In the genomic region with DNA sequence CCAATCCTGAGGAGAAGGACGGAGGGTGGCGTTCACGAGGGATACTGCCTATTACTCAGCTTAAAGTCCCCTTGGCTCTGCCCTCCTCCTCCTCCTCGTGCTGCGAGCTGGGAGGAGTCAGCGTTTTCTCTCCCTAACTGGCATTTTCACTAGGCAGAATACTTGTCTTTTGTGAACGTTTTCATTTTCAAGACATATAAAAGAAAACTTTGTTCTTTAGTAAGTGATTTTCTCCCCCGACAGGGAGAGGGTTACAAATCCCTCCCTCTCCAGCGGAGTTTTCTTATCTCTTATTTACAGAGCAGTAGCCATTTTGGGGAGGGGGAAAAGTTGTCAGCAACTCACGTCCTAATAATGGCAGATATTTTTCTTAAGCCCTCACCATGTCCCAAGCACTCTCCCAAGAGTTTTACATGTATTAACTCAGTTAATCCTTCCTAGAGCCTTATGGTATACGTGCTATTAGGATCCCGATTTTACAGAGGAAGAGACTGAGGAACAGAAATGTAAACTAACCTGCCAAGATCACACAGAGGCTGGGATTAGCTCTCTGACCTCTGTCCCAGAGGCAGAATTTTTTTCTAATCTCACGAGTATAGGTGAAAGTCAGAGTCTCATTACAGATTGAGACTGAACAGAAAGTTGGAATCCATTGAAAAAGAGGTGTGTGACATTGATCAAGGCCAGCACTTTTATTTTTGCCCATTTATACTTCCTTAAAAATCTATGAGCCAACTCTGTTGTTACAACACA, we compare ENCODE assay signal across 1 cellular context.
TF ChIP-seq lines count a peak whose summit lies in the region.

No MANE protein-coding gene starts in this region.

TF ChIP-seq in K562, 482 proteins besides CTCF, POLR2A, EP300 and RAD21 (continued from another document and continues in another):
- TF ChIP-seq, protein P1, sequence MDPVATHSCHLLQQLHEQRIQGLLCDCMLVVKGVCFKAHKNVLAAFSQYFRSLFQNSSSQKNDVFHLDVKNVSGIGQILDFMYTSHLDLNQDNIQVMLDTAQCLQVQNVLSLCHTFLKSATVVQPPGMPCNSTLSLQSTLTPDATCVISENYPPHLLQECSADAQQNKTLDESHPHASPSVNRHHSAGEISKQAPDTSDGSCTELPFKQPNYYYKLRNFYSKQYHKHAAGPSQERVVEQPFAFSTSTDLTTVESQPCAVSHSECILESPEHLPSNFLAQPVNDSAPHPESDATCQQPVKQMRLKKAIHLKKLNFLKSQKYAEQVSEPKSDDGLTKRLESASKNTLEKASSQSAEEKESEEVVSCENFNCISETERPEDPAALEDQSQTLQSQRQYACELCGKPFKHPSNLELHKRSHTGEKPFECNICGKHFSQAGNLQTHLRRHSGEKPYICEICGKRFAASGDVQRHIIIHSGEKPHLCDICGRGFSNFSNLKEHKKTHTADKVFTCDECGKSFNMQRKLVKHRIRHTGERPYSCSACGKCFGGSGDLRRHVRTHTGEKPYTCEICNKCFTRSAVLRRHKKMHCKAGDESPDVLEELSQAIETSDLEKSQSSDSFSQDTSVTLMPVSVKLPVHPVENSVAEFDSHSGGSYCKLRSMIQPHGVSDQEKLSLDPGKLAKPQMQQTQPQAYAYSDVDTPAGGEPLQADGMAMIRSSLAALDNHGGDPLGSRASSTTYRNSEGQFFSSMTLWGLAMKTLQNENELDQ (CRISPR knock-in tag; IDR thresholded peaks at IDR 0.05; ENCODE audit: borderline replicate concordance): no peak
- no peak for TF ChIP-seq ZBTB1 (CRISPR knock-in tag; IDR thresholded peaks at IDR 0.05; ENCODE audit: borderline replicate concordance, low read depth)
- TF ChIP-seq CTBP1 (IDR thresholded peaks at IDR 0.05; ENCODE audit: borderline replicate concordance): 0 out of 2 replicates have a peak, but pooled peaks have one; percentile 27
- no peak for TF ChIP-seq CCNT2 (IDR thresholded peaks at IDR 0.05; ENCODE audit: borderline replicate concordance, extremely low read depth, insufficient read length, low read depth, low read length)
- TF ChIP-seq, protein P2, sequence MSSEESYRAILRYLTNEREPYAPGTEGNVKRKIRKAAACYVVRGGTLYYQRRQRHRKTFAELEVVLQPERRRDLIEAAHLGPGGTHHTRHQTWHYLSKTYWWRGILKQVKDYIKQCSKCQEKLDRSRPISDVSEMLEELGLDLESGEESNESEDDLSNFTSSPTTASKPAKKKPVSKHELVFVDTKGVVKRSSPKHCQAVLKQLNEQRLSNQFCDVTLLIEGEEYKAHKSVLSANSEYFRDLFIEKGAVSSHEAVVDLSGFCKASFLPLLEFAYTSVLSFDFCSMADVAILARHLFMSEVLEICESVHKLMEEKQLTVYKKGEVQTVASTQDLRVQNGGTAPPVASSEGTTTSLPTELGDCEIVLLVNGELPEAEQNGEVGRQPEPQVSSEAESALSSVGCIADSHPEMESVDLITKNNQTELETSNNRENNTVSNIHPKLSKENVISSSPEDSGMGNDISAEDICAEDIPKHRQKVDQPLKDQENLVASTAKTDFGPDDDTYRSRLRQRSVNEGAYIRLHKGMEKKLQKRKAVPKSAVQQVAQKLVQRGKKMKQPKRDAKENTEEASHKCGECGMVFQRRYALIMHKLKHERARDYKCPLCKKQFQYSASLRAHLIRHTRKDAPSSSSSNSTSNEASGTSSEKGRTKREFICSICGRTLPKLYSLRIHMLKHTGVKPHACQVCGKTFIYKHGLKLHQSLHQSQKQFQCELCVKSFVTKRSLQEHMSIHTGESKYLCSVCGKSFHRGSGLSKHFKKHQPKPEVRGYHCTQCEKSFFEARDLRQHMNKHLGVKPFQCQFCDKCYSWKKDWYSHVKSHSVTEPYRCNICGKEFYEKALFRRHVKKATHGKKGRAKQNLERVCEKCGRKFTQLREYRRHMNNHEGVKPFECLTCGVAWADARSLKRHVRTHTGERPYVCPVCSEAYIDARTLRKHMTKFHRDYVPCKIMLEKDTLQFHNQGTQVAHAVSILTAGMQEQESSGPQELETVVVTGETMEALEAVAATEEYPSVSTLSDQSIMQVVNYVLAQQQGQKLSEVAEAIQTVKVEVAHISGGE (CRISPR knock-in tag; IDR thresholded peaks at IDR 0.05): peak in 2 of 3 experiments; percentile 74 to 90; a peak in 2 of 6 replicates
- peak; percentile 78 for TF ChIP-seq DDX20 (tag; IDR thresholded peaks at IDR 0.05; ENCODE audit: low read depth)
- no peak for TF ChIP-seq FOXJ3 (CRISPR knock-in tag; IDR thresholded peaks at IDR 0.05)
- TF ChIP-seq SUPT5H (IDR thresholded peaks at IDR 0.05): peak; percentile 65
- TF ChIP-seq MTA2 (IDR thresholded peaks at IDR 0.05; ENCODE audit: low read depth): peak; percentile 23; the same call in 1 of the 2 replicates
- peak; percentile 41 for TF ChIP-seq MEIS2 (IDR thresholded peaks at IDR 0.05; ENCODE audit: partially characterized antibody)
- TF ChIP-seq GTF2E2 (tag; IDR thresholded peaks at IDR 0.05): no peak; the same call in none of the 2 replicates
- TF ChIP-seq FOXK1 (CRISPR knock-in tag; IDR thresholded peaks at IDR 0.05; ENCODE audit: borderline replicate concordance): no peak
- no peak for TF ChIP-seq SRSF1 (IDR thresholded peaks at IDR 0.05; ENCODE audit: low read depth, low read length)
- TF ChIP-seq, protein P3, sequence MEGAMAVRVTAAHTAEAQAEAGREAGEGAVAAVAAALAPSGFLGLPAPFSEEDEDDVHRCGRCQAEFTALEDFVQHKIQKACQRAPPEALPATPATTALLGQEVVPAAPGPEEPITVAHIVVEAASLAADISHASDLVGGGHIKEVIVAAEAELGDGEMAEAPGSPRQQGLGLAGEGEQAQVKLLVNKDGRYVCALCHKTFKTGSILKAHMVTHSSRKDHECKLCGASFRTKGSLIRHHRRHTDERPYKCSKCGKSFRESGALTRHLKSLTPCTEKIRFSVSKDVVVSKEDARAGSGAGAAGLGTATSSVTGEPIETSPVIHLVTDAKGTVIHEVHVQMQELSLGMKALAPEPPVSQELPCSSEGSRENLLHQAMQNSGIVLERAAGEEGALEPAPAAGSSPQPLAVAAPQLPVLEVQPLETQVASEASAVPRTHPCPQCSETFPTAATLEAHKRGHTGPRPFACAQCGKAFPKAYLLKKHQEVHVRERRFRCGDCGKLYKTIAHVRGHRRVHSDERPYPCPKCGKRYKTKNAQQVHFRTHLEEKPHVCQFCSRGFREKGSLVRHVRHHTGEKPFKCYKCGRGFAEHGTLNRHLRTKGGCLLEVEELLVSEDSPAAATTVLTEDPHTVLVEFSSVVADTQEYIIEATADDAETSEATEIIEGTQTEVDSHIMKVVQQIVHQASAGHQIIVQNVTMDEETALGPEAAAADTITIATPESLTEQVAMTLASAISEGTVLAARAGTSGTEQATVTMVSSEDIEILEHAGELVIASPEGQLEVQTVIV (CRISPR knock-in tag; IDR thresholded peaks at IDR 0.05; ENCODE audit: borderline replicate concordance): no peak
- TF ChIP-seq, protein P4, sequence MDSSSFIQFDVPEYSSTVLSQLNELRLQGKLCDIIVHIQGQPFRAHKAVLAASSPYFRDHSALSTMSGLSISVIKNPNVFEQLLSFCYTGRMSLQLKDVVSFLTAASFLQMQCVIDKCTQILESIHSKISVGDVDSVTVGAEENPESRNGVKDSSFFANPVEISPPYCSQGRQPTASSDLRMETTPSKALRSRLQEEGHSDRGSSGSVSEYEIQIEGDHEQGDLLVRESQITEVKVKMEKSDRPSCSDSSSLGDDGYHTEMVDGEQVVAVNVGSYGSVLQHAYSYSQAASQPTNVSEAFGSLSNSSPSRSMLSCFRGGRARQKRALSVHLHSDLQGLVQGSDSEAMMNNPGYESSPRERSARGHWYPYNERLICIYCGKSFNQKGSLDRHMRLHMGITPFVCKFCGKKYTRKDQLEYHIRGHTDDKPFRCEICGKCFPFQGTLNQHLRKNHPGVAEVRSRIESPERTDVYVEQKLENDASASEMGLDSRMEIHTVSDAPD (CRISPR knock-in tag; IDR thresholded peaks at IDR 0.05): no peak
- TF ChIP-seq L3MBTL2 (IDR thresholded peaks at IDR 0.05): peak; percentile 77
- TF ChIP-seq, protein P5, sequence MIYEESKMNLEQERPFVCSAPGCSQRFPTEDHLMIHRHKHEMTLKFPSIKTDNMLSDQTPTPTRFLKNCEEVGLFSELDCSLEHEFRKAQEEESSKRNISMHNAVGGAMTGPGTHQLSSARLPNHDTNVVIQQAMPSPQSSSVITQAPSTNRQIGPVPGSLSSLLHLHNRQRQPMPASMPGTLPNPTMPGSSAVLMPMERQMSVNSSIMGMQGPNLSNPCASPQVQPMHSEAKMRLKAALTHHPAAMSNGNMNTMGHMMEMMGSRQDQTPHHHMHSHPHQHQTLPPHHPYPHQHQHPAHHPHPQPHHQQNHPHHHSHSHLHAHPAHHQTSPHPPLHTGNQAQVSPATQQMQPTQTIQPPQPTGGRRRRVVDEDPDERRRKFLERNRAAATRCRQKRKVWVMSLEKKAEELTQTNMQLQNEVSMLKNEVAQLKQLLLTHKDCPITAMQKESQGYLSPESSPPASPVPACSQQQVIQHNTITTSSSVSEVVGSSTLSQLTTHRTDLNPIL (CRISPR knock-in tag; IDR thresholded peaks at IDR 0.05): peak; percentile 23; the same call in 1 of the 2 replicates
- no peak for TF ChIP-seq RBM39 (optimal IDR thresholded peaks at IDR 0.05; ENCODE audit: low read depth, low read length)
- 0 out of 4 replicates have a peak, but pooled peaks of 1 of the 2 experiments have one; percentile 14 for TF ChIP-seq CSDE1 (IDR thresholded peaks at IDR 0.05)
- 0 out of 2 replicates have a peak, but pooled peaks have one; percentile 54 for TF ChIP-seq HDAC2 (IDR thresholded peaks at IDR 0.05)
- peak; percentile 39; the same call in 1 of the 2 replicates for TF ChIP-seq PHF8 (IDR thresholded peaks at IDR 0.05; ENCODE audit: borderline replicate concordance, low read length)
- peak; percentile 66 for TF ChIP-seq KDM5B (IDR thresholded peaks at IDR 0.05; ENCODE audit: insufficient replicate concordance, low read depth, low read length)
- no peak for TF ChIP-seq SMARCB1 (IDR thresholded peaks at IDR 0.05; ENCODE audit: insufficient read length, low read depth)
- TF ChIP-seq ZNF79 (CRISPR knock-in tag; IDR thresholded peaks at IDR 0.05; ENCODE audit: low read depth): 0 out of 2 replicates have a peak, but pooled peaks have one; percentile 12
- TF ChIP-seq, protein P6, sequence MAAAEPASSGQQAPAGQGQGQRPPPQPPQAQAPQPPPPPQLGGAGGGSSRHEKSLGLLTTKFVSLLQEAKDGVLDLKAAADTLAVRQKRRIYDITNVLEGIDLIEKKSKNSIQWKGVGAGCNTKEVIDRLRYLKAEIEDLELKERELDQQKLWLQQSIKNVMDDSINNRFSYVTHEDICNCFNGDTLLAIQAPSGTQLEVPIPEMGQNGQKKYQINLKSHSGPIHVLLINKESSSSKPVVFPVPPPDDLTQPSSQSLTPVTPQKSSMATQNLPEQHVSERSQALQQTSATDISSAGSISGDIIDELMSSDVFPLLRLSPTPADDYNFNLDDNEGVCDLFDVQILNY (CRISPR knock-in tag; IDR thresholded peaks at IDR 0.05): no peak
- TF ChIP-seq NELFE (IDR thresholded peaks at IDR 0.05; ENCODE audit: insufficient read depth, insufficient read length): no peak
- TF ChIP-seq, protein P7, sequence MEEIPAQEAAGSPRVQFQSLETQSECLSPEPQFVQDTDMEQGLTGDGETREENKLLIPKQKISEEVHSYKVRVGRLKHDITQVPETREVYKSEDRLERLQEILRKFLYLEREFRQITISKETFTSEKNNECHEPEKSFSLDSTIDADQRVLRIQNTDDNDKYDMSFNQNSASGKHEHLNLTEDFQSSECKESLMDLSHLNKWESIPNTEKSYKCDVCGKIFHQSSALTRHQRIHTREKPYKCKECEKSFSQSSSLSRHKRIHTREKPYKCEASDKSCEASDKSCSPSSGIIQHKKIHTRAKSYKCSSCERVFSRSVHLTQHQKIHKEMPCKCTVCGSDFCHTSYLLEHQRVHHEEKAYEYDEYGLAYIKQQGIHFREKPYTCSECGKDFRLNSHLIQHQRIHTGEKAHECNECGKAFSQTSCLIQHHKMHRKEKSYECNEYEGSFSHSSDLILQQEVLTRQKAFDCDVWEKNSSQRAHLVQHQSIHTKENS (CRISPR knock-in tag; IDR thresholded peaks at IDR 0.05): no peak
- peak; percentile 85 for TF ChIP-seq DACH1 (IDR thresholded peaks at IDR 0.05; ENCODE audit: partially characterized antibody)
- TF ChIP-seq ZNF239 (CRISPR knock-in tag; IDR thresholded peaks at IDR 0.05): peak; percentile 59
- TF ChIP-seq, protein P8, sequence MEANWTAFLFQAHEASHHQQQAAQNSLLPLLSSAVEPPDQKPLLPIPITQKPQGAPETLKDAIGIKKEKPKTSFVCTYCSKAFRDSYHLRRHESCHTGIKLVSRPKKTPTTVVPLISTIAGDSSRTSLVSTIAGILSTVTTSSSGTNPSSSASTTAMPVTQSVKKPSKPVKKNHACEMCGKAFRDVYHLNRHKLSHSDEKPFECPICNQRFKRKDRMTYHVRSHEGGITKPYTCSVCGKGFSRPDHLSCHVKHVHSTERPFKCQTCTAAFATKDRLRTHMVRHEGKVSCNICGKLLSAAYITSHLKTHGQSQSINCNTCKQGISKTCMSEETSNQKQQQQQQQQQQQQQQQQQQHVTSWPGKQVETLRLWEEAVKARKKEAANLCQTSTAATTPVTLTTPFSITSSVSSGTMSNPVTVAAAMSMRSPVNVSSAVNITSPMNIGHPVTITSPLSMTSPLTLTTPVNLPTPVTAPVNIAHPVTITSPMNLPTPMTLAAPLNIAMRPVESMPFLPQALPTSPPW (CRISPR knock-in tag; IDR thresholded peaks at IDR 0.05): peak; percentile 76
- TF ChIP-seq, protein P9, sequence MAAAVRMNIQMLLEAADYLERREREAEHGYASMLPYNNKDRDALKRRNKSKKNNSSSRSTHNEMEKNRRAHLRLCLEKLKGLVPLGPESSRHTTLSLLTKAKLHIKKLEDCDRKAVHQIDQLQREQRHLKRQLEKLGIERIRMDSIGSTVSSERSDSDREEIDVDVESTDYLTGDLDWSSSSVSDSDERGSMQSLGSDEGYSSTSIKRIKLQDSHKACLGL (CRISPR knock-in tag; IDR thresholded peaks at IDR 0.05; ENCODE audit: borderline replicate concordance, poor library complexity, severe bottlenecking): no peak
- TF ChIP-seq PML (IDR thresholded peaks at IDR 0.05; ENCODE audit: low read length): peak; percentile 43; the same call in 1 of the 2 replicates
- TF ChIP-seq ZNF197 (CRISPR knock-in tag; IDR thresholded peaks at IDR 0.05; ENCODE audit: low read depth): peak; percentile 79; the same call in 1 of the 2 replicates
- TF ChIP-seq ZNF75A (CRISPR knock-in tag; IDR thresholded peaks at IDR 0.05): no peak
- no peak for TF ChIP-seq HDGF (IDR thresholded peaks at IDR 0.05)
- no peak for TF ChIP-seq CCAR2 (IDR thresholded peaks at IDR 0.05; ENCODE audit: low read depth, low read length)
- peak; percentile 30 for TF ChIP-seq POLR2B (IDR thresholded peaks at IDR 0.05; ENCODE audit: low read depth, partially characterized antibody)
- TF ChIP-seq ZNF584 (CRISPR knock-in tag; IDR thresholded peaks at IDR 0.05; ENCODE audit: low read depth): peak; percentile 81
- peak; percentile 27 for TF ChIP-seq BHLHE40 (IDR thresholded peaks at IDR 0.05; ENCODE audit: low read length)
- TF ChIP-seq CREM (IDR thresholded peaks at IDR 0.05; ENCODE audit: low read depth): peak; percentile 27; the same call in 1 of the 2 replicates
- peak; percentile 53 to 82; a peak in 3 of 4 replicates for TF ChIP-seq FOXK2 (conservative IDR thresholded peaks at IDR 0.05 in 1 of 2, IDR thresholded peaks at IDR 0.05 in 1 of 2; ENCODE audit: low read depth in 2 of 2)
- peak; percentile 21; the same call in 1 of the 2 replicates for TF ChIP-seq STAT5A (IDR thresholded peaks at IDR 0.05; ENCODE audit: borderline replicate concordance, low read length)
- TF ChIP-seq ZNF217 (CRISPR knock-in tag; IDR thresholded peaks at IDR 0.05): no peak
- TF ChIP-seq RCOR1 (IDR thresholded peaks at IDR 0.05; ENCODE audit: borderline replicate concordance in 1 of 2, low read depth in 2 of 2, low read length in 2 of 2): peak in 1 of 2 experiments; percentile 35; a peak in 1 of 4 replicates
- TF ChIP-seq MAFF (IDR thresholded peaks at IDR 0.05; ENCODE audit: low read length): peak; percentile 69
